20 cellular contexts compared by ENCODE assay signal in the genomic region with DNA sequence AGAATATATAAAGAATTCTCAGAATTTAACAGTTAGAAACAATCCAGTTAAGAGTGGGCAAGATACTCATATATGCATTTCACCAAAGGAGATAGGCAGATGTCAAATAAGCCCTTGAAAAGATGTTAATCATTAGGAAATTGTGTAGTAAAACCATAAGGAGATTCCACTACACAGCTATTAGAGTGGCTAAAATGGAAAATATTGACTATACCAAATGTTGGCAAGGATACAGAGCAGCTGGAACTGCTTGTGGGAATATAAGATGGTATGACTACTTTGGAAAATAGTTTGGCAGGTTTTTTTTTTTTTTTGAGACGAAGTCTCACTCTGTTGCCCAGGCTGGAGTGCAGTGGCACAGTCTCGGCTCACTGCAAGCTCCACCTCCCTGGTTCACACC.
"Had no signal": no experiment of that assay in that cellular context is flagged by ENCODE, and none has a peak within 500 bp of the region (broad histone marks: within the 10 kb centered on the region; RNA-seq: fewer than 3 reads in every experiment).

No MANE protein-coding gene starts in this region.

- H3K4me3 ChIP-seq: right atrium auricular region, skin epidermis, tibial nerve, uterus had no signal

- ATAC-seq: foreskin keratinocyte had no signal

- H3K27ac Mint-ChIP-seq: nephron progenitor cell had no signal

- H3K9me3 Mint-ChIP-seq: central memory CD8-positive, alpha-beta T cell; immature natural killer cell; nephron progenitor cell had no signal

- H3K27me3 ChIP-seq: brain microvascular endothelial cell, foreskin keratinocyte, right atrium auricular region, tibial nerve, uterus had no signal

- H3K9me3 ChIP-seq: right atrium auricular region, uterus had no signal

- DNase-seq: activated CD8-positive, alpha-beta T cell treated with anti-CD3 and anti-CD28 coated beads, Interleukin-2, amount 10 ng/mL, durations not matched to agents 7 days and 5 days; activated naive CD4-positive, alpha-beta T cell treated with Interleukin-2 at 50 U/mL for 16 hours; brain microvascular endothelial cell; cortex of kidney; effector CD4-positive, alpha-beta T cell; foreskin keratinocyte; head of caudate nucleus; immature natural killer cell; mesendoderm; nephron progenitor cell; occipital lobe; stimulated activated CD4-positive, alpha-beta T cell treated with anti-CD3 and anti-CD28 coated beads, Interleukin-15, amount 100 ng/mL, for 24 hours; stimulated activated CD4-positive, alpha-beta T cell treated with anti-CD3 and anti-CD28 coated beads, Interleukin-4, amount 100 ng/mL, for 1 hour; substantia nigra; uterus; WERI-Rb-1 had no signal

- H3K36me3 ChIP-seq: right atrium auricular region, uterus, WERI-Rb-1 had no signal

- H3K27me3 Mint-ChIP-seq: central memory CD8-positive, alpha-beta T cell had no signal

- H3K4me3 Mint-ChIP-seq: nephron progenitor cell had no signal

- H3K4me1 ChIP-seq: uterus had no signal

- H3K27ac ChIP-seq: brain microvascular endothelial cell, foreskin keratinocyte, right atrium auricular region, skin epidermis, tibial nerve, uterus, WERI-Rb-1 had no signal

- H3K4me1 Mint-ChIP-seq: nephron progenitor cell had no signal
